Comparison of ENCODE assay signal across 18 cellular contexts in the genomic region with DNA sequence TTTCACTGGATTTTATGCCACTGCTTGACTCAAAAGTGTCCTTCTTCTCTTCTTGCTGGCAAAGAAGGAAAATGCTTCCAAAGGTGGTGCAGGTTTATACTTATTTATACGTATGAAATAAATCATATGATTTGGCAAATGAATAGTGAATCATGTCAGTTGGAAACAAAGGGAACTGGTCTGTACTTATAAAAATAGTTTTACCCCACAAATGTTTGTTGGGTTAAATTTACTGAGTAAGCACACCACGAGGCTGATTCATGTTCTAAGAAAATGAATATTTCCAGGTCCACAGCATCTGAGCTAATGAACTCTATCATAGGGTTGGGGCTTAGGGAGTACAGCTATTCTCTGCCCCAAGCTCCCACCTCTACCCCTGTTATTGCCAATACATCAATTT.
"Had no signal": no experiment of that assay in that cellular context is flagged by ENCODE, and none has a peak within 500 bp of the region (broad histone marks: within the 10 kb centered on the region; RNA-seq: fewer than 3 reads in every experiment).

No MANE protein-coding gene starts in this region.

- H3K27me3 ChIP-seq: adrenal gland, colonic mucosa, upper lobe of left lung had no signal

- ATAC-seq: activated T-helper 17 cell treated with anti-CD3 and anti-CD28 coated beads, Interleukin-2, amount 50 U/mL, for 72 hours; lower lobe of right lung; naive thymus-derived CD4-positive, alpha-beta T cell; stimulated activated memory B cell treated with anti-CD40 and anti-IgM and Interleukin-4, amounts not matched to agents 10 μg/mL and 1 μg/mL and 100 μg/mL, for 72 hours had no signal

- H3K36me3 ChIP-seq: adrenal gland, colonic mucosa, lower lobe of right lung had no signal

- H3K4me3 ChIP-seq: adrenal gland, colonic mucosa, lower lobe of right lung, SK-N-MC, upper lobe of left lung had no signal

- H3K4me1 ChIP-seq: colonic mucosa, lower lobe of right lung had no signal

- H3K27ac ChIP-seq: adrenal gland, colonic mucosa, lower lobe of right lung, neutrophil, SK-N-MC, upper lobe of left lung had no signal

- DNase-seq: activated CD4-positive, alpha-beta T cell treated with anti-CD3 and anti-CD28 coated beads, Interleukin-2, amount 50 U/mL, for 1 hour; activated CD4-positive, CD25-positive, alpha-beta regulatory T cell; activated naive CD4-positive, alpha-beta T cell treated with anti-CD3 and anti-CD28 coated beads, Interleukin-2, amount 50 U/mL, for 16 hours; activated T-cell treated with anti-CD3 and anti-CD28 coated beads for 4 hours; adrenal gland; colonic mucosa; effector CD8-positive, alpha-beta T cell; hippocampal formation; kidney glomerular epithelial cell; lower lobe of right lung; naive thymus-derived CD4-positive, alpha-beta T cell; right cardiac atrium; stimulated activated CD4-positive, alpha-beta T cell treated with anti-CD3 and anti-CD28 coated beads, Interleukin-1b, Interleukin-23, amount 100 ng/mL, for 48 hours; upper lobe of left lung had no signal

- H3K9me3 ChIP-seq: adrenal gland, colonic mucosa, lower lobe of right lung, neutrophil, upper lobe of left lung had no signal
